In the genomic region with DNA sequence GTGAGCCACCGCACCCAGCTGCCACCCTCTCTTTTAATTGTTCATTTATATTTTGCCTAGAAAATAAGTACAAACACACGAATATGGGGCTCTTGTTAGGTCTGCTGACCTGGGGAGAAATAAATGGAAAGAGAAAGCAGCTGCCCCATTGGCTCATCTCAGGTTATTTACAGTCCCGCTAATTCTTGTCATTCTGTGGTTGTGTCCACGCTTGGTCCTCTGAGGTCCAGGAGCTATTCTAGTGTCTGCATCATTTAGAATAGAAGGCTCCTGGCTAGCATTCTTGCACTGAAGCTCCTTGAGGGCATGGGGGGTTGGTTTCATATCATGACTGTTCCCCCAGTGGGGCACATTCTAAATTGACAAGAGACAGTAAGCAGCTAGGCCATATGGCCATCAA, we compare ENCODE assay signal across 10 cellular contexts.
"Had no signal": no experiment of that assay in that cellular context is flagged by ENCODE, and none has a peak within 500 bp of the region (broad histone marks: within the 10 kb centered on the region; RNA-seq: fewer than 3 reads in every experiment).

No MANE protein-coding gene starts in this region.

- H3K4me3 ChIP-seq: neural progenitor cell, ovary, smooth muscle cell, upper lobe of left lung had no signal

- H3K9me3 ChIP-seq: ovary, upper lobe of left lung had no signal

- H3K27me3 ChIP-seq: ovary had no signal

- ATAC-seq: activated T-helper 17 cell treated with anti-CD3 and anti-CD28 coated beads, Interleukin-2, amount 50 U/mL, for 72 hours had no signal

- H3K27ac ChIP-seq: epithelial cell of prostate, neural progenitor cell, ovary had no signal

- H3K36me3 ChIP-seq: neural progenitor cell, ovary, upper lobe of left lung had no signal

- DNase-seq: activated CD4-positive, CD25-positive, alpha-beta regulatory T cell treated with anti-CD3 and anti-CD28 coated beads, Interleukin-2, amount 50 U/mL, for 72 hours; activated naive CD4-positive, alpha-beta T cell treated with Interleukin-2 at 50 U/mL for 16 hours; aorta; hippocampal formation; ovary; upper lobe of left lung had no signal
